ENCODE assay signal across 10 cellular contexts in genomic region chr6:88662163-88662580, GRCh38.
DNase-seq lines count a peak whose midpoint lies in the region; ATAC-seq and TF ChIP-seq lines count a peak whose summit lies in the region.
"Had no signal": no experiment of that assay in that cellular context is flagged by ENCODE, and none has a peak within 500 bp of the region (broad histone marks: within the 10 kb centered on the region; RNA-seq: fewer than 3 reads in every experiment).

No MANE protein-coding gene starts in this region.

- no peak overlapping the region for H2BK12ac ChIP-seq in neuronal stem cell (ENCODE audit: low read length)

- intact Hi-C loops in body of pancreas (cut with DNase I), result no loop called here
- intact Hi-C loops in gastrocnemius medialis (cut with DNase I; ENCODE audit: low total_unique reads), result no loop called here

- no peak overlapping the region for H3K4me2 ChIP-seq in neuronal stem cell (ENCODE audit: insufficient read depth, low read length, poor library complexity, severe bottlenecking)

- H3K4ac ChIP-seq in neuronal stem cell (ENCODE audit: low read length), result no peak overlapping the region

- H3K27ac ChIP-seq in body of pancreas (no peak overlapping the region), neuronal stem cell (replicated peaks; ENCODE audit: low read length) (no peak overlapping the region), gastrocnemius medialis (no peak overlapping the region)
- H3K27ac ChIP-seq: parathyroid adenoma had no signal

- DNase-seq in body of pancreas (peak; percentile 28 to 57 (median 47)), NCI-H1436 (lab: John Stamatoyannopoulos, UW) (no peak), neuronal stem cell (ENCODE audit: low spot score) (no peak), gastrocnemius medialis (no peak)
- DNase-seq: left cardiac atrium had no signal

- no peak overlapping the region for H3K23ac ChIP-seq in neuronal stem cell (ENCODE audit: low read depth, low read length, poor library complexity)

- in situ Hi-C loops in gastrocnemius medialis (cut with MboI; ENCODE audit: low sequenced_read_pairs in 4 of 4), result no loop called here

- no peak overlapping the region for H2BK15ac ChIP-seq in neuronal stem cell (ENCODE audit: low read length)

- ATAC-seq in GM18498 (IDR thresholded peaks at IDR 0.05; ENCODE audit: unreplicated experiment) (peak; percentile 69), GM21447 (IDR thresholded peaks at IDR 0.05; ENCODE audit: unreplicated experiment) (peak; percentile 74), HG03521 (IDR thresholded peaks at IDR 0.05; ENCODE audit: unreplicated experiment) (peak; percentile 53), body of pancreas (no peak), SK-N-SH treated with all-trans-retinoic acid at 6 μM for 48 hours (no peak), gastrocnemius medialis (no peak)
- ATAC-seq: left cardiac atrium had no signal

- no peak overlapping the region for H3K14ac ChIP-seq in neuronal stem cell (ENCODE audit: low read length)

- no peaks in the 10 kb centered on the region for H3K4me1 ChIP-seq in body of pancreas
- H3K4me1 ChIP-seq in neuronal stem cell (ENCODE audit: control insufficient read depth in 2 of 2, insufficient read depth in 1 of 2, low read depth in 1 of 2, low read length in 2 of 2), result no peaks in the 10 kb centered on the region
- no peaks in the 10 kb centered on the region for H3K4me1 ChIP-seq in gastrocnemius medialis
- H3K4me1 ChIP-seq: parathyroid adenoma had no signal

- TF ChIP-seq CTCF in body of pancreas (IDR thresholded peaks at IDR 0.05) (no peak), gastrocnemius medialis (IDR thresholded peaks at IDR 0.05 in 4 of 5, conservative IDR thresholded peaks at IDR 0.05 in 1 of 5) (no peak)

- no peak overlapping the region for H2AFZ ChIP-seq in neuronal stem cell (ENCODE audit: low read length)
- H2AFZ ChIP-seq: parathyroid adenoma had no signal

- no peaks in the 10 kb centered on the region for H3K36me3 ChIP-seq in body of pancreas (replicated peaks in 1 of 2; ENCODE audit: insufficient read depth in 1 of 2, low read depth in 2 of 2)
- peaks cover 0 to 4% of the 10 kb centered on the region in 2 donors for H3K36me3 ChIP-seq in neuronal stem cell (replicated peaks in 1 of 2; ENCODE audit: control insufficient read depth in 2 of 2, insufficient read depth in 2 of 2, low read length in 2 of 2)
- H3K36me3 ChIP-seq in gastrocnemius medialis, result peaks cover 0 to 1% of the 10 kb centered on the region in 2 donors

- no peak overlapping the region for H4K8ac ChIP-seq in neuronal stem cell (ENCODE audit: low read depth, low read length)

- H3K79me1 ChIP-seq in neuronal stem cell (ENCODE audit: low read depth, low read length), result no peaks in the 10 kb centered on the region

- no peak overlapping the region for H3K9ac ChIP-seq in neuronal stem cell (ENCODE audit: low read depth, low read length, poor library complexity)
- H3K9ac ChIP-seq: parathyroid adenoma had no signal

- H2BK5ac ChIP-seq in neuronal stem cell (ENCODE audit: low read length), result no peak overlapping the region

- H3K4me3 ChIP-seq in body of pancreas, result no peak overlapping the region
- no peak overlapping the region for H3K4me3 ChIP-seq in neuronal stem cell (ENCODE audit: low read length in 2 of 2)
- H3K4me3 ChIP-seq in gastrocnemius medialis, result no peak overlapping the region

- H3K9me3 ChIP-seq in body of pancreas, result peaks cover 0 to 8% (median 2%) of the 10 kb centered on the region in 3 donors
- H3K9me3 ChIP-seq in neuronal stem cell (replicated peaks in 1 of 2; ENCODE audit: control insufficient read depth in 2 of 2, insufficient read depth in 1 of 2, low read depth in 1 of 2, low read length in 2 of 2), result peaks cover 8 to 19% of the 10 kb centered on the region in 2 donors
- no peaks in the 10 kb centered on the region for H3K9me3 ChIP-seq in gastrocnemius medialis

- H3K18ac ChIP-seq in neuronal stem cell (ENCODE audit: low read length), result no peak overlapping the region

- TF ChIP-seq POLR2A in body of pancreas (IDR thresholded peaks at IDR 0.05) (no peak), gastrocnemius medialis (IDR thresholded peaks at IDR 0.05) (no peak)

- H3K27me3 ChIP-seq in body of pancreas (no peaks in the 10 kb centered on the region), neuronal stem cell (ENCODE audit: control insufficient read depth in 3 of 3, insufficient read depth in 3 of 3, low read depth in 1 of 3, low read length in 3 of 3) (no peaks in the 10 kb centered on the region), gastrocnemius medialis (no peaks in the 10 kb centered on the region)

- H2AK5ac ChIP-seq in neuronal stem cell (ENCODE audit: low read depth, low read length), result no peak overlapping the region

- H2BK120ac ChIP-seq in neuronal stem cell (ENCODE audit: low read depth, low read length), result no peak overlapping the region

- WGBS in body of pancreas, 2 donors, result 58 to 61% methylated on average over 5 of the region's 5 CpGs
- no CpG with 5 or more reads among the region's 5 CpGs for WGBS in neuronal stem cell (ENCODE audit: extremely low coverage in 2 of 2, insufficient read length in 2 of 2, insufficient replicate concordance in 1 of 2), 2 donors

- H4K91ac ChIP-seq in neuronal stem cell (ENCODE audit: low read depth, low read length, poor library complexity), result no peak overlapping the region

TF ChIP-seq in SK-N-SH treated with all-trans-retinoic acid at 6 μM for 48 hours, 23 proteins besides CTCF, POLR2A, EP300 and RAD21:
- TF ChIP-seq ZNF8 (CRISPR knock-in tag; IDR thresholded peaks at IDR 0.05) (no peak), TCF4 (CRISPR knock-in tag; IDR thresholded peaks at IDR 0.05; ENCODE audit: borderline replicate concordance) (no peak)

Comparison
In these comparisons a context has a peak if more than half of its experiments do, and no peak if none do; other contexts are left out.
1. ATAC-seq: peak in GM18498 (single experiment), GM21447 (single experiment) and HG03521 (single experiment); none in body of pancreas (single experiment), SK-N-SH treated with all-trans-retinoic acid at 6 μM for 48 hours (single experiment) and gastrocnemius medialis (0 of 2).
2. DNase-seq: peak in body of pancreas (4 of 4); none in NCI-H1436 (single experiment), neuronal stem cell (single experiment) and gastrocnemius medialis (0 of 2).